Comparison of ENCODE assay signal across 1 cellular context in the genomic region with DNA sequence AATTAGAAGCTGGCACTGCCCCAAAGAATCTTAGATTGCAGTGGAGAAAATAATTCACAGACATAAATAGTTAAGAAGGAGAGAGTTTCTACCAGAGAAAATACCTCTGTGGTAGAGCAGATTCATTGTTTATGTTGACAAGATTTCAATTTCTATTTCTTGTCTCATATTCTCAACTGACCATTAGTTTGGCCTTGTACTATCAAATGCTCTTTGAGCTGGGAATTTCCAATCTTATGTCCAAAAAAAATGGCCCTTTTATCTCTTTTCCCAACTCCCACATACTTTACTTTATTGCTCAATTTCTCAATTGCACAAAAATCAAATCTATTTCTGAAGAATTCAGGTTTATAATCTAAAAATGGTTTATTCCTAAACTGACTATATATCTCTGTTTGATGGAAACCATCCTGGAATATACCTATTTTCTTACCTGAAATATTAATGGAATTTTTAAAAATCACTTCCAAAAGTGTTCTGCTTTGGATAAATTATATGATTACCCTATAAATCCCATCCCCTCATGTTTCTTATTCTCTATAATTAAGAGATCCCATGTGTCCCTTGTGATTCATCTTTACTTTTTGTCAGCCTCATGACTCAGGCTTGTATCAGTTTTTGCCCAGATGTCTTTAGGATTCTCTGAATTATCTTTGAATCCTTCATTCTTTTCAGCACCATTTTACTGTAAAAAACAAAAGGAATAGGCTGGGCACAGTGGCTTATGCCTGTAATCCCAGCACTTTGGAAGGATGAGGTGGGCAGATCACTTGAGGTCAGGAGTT.
TF ChIP-seq lines count a peak whose summit lies in the region.

No MANE protein-coding gene starts in this region.

TF ChIP-seq in IMR-90, 13 proteins besides CTCF, POLR2A, EP300 and RAD21:
- TF ChIP-seq FOS (IDR thresholded peaks at IDR 0.05; ENCODE audit: low read depth, low read length) (0 out of 2 replicates have a peak, but pooled peaks have one; percentile 12), SMC3 (IDR thresholded peaks at IDR 0.05; ENCODE audit: low read depth, low read length) (no peak), CEBPB (IDR thresholded peaks at IDR 0.05; ENCODE audit: low read depth, low read length) (peak; percentile 55), MAZ (IDR thresholded peaks at IDR 0.05; ENCODE audit: borderline replicate concordance, low read depth, low read length) (no peak), RFX5 (IDR thresholded peaks at IDR 0.05; ENCODE audit: low read depth, low read length) (no peak), MAFK (IDR thresholded peaks at IDR 0.05; ENCODE audit: low read depth, low read length) (no peak), BHLHE40 (IDR thresholded peaks at IDR 0.05; ENCODE audit: low read depth, low read length) (no peak), NFE2L2 (IDR thresholded peaks at IDR 0.05; ENCODE audit: low read depth, low read length) (no peak)
- TF ChIP-seq, protein P1, sequence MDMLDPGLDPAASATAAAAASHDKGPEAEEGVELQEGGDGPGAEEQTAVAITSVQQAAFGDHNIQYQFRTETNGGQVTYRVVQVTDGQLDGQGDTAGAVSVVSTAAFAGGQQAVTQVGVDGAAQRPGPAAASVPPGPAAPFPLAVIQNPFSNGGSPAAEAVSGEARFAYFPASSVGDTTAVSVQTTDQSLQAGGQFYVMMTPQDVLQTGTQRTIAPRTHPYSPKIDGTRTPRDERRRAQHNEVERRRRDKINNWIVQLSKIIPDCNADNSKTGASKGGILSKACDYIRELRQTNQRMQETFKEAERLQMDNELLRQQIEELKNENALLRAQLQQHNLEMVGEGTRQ (IDR thresholded peaks at IDR 0.05; ENCODE audit: low read depth, low read length) = no peak
